ENCODE assay signal across 9 cellular contexts in the genomic region with DNA sequence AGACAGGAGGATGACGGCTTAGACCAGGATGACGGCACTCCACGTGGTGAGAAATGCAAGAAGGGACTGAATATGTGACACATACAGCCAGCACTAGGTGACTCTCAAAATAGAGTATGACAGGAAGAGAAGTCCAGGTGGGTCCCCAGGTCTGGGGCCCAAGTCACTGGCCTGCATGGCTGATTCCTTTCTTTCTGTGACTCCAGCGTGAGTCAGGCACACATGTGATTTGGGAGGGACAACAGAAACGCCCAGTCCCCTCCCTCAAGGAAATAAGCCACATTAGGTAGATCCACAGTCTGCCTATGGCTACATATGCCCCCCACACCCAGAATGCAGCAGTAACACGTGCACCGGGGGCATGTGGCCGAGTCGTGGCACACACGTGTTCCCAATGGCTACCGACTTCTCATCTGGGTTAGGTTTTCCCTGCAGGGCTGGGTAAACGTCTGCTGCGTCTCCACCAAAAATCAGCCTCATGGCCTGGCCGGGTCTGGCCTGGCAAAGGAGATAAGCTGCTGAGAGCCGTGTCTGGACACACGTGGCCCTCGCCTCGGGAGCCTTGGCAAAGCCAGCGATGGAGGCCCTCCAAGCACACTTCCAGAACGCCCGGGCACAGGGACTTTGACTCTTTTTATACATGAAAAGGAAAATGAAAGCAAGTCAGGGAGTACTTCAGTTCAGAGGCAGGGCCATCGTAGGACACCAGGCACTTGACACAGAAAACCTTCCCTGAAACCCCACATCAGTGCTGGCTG.
DNase-seq lines count a peak whose midpoint lies in the region; ATAC-seq lines count a peak whose summit lies in the region.
"Had no signal": no experiment of that assay in that cellular context is flagged by ENCODE, and none has a peak within 500 bp of the region (broad histone marks: within the 10 kb centered on the region; RNA-seq: fewer than 3 reads in every experiment).

No MANE protein-coding gene starts in this region.

- H3K9me3 Mint-ChIP-seq in activated naive CD8-positive, alpha-beta T cell treated with anti-CD3 and anti-CD28 coated beads, Interleukin-2, amount 50 U/mL, for 24 hours = no peaks in the 10 kb centered on the region

- peaks cover 0 to 3% of the 10 kb centered on the region in 2 donors for H3K9me3 ChIP-seq in muscle layer of duodenum (ENCODE audit: control insufficient read depth in 1 of 2, low read length in 2 of 2)

- H3K4me3 Mint-ChIP-seq in activated naive CD8-positive, alpha-beta T cell treated with anti-CD3 and anti-CD28 coated beads, Interleukin-2, amount 50 U/mL, for 24 hours = peak overlapping the region; percentile 17

- H3K27ac Mint-ChIP-seq in activated naive CD8-positive, alpha-beta T cell treated with anti-CD3 and anti-CD28 coated beads, Interleukin-2, amount 50 U/mL, for 24 hours = peak overlapping the region; percentile 28

- H3K27me3 ChIP-seq in muscle layer of duodenum (ENCODE audit: low read depth, low read length) = no peaks in the 10 kb centered on the region

- H3K36me3 ChIP-seq in muscle layer of duodenum (ENCODE audit: control insufficient read depth in 1 of 2, insufficient read depth in 2 of 2, low read length in 2 of 2) = no peaks in the 10 kb centered on the region

- peak overlapping the region; percentile 71 for H3K27ac ChIP-seq in muscle layer of duodenum (ENCODE audit: low read length)

- peaks cover 53% of the 10 kb centered on the region for H3K4me1 Mint-ChIP-seq in activated naive CD8-positive, alpha-beta T cell treated with anti-CD3 and anti-CD28 coated beads, Interleukin-2, amount 50 U/mL, for 24 hours

- peaks cover 36% of the 10 kb centered on the region for H3K36me3 Mint-ChIP-seq in activated naive CD8-positive, alpha-beta T cell treated with anti-CD3 and anti-CD28 coated beads, Interleukin-2, amount 50 U/mL, for 24 hours (ENCODE audit: low read depth)

- ATAC-seq in HG02852 (IDR thresholded peaks at IDR 0.05; ENCODE audit: unreplicated experiment) (peak; percentile 50), GM21737 (IDR thresholded peaks at IDR 0.05; ENCODE audit: unreplicated experiment) (no peak), HG03280 (IDR thresholded peaks at IDR 0.05; ENCODE audit: unreplicated experiment) (no peak)
- peak; percentile 6 for ATAC-seq in activated naive CD8-positive, alpha-beta T cell treated with anti-CD3 and anti-CD28 coated beads, Interleukin-2, amount 50 U/mL, for 24 hours

- H3K27me3 Mint-ChIP-seq in activated naive CD8-positive, alpha-beta T cell treated with anti-CD3 and anti-CD28 coated beads, Interleukin-2, amount 50 U/mL, for 24 hours = no peaks in the 10 kb centered on the region

- peak; percentile 51 for DNase-seq in GM03348 (ENCODE audit: low spot score)
- no peak for DNase-seq in activated naive CD8-positive, alpha-beta T cell treated with anti-CD3 and anti-CD28 coated beads, Interleukin-2, amount 50 U/mL, for 24 hours
- DNase-seq in DMS53 (lab: John Stamatoyannopoulos, UW) = no peak
- no peak for DNase-seq in effector CD8-positive, alpha-beta T cell (lab: John Stamatoyannopoulos, UW)
- DNase-seq: NCI-H524 treated with DMSO at 0.1 percent for 48 hours had no signal

- H3K4me3 ChIP-seq in muscle layer of duodenum (ENCODE audit: low read depth in 1 of 2, low read length in 2 of 2) = peak overlapping the region; percentile 9 to 35

- peaks cover 0 to 15% of the 10 kb centered on the region in 2 donors for H3K4me1 ChIP-seq in muscle layer of duodenum (ENCODE audit: control insufficient read depth in 1 of 2, insufficient read depth in 2 of 2, low read length in 2 of 2)

Comparison
In these comparisons a context has a peak if more than half of its experiments do, and no peak if none do; other contexts are left out.
1. ATAC-seq: peak in HG02852 (single experiment) and activated naive CD8-positive, alpha-beta T cell treated with anti-CD3 and anti-CD28 coated beads, Interleukin-2, amount 50 U/mL, for 24 hours (single experiment); none in GM21737 (single experiment) and HG03280 (single experiment).